In genomic region chr2:25041928-25042320, GRCh38 we compare ENCODE assay signal across 8 cellular contexts. TPM values are rescaled to one million over a fixed set of nuclear protein-coding genes. Genes with fewer than 3 reads are reported as not detected.
DNase-seq lines count a peak whose midpoint lies in the region; ATAC-seq and FAIRE-seq lines count a peak whose summit lies in the region.

TSS of gene EFR3B (plus strand) at chr2:25042076. CDS start at chr2:25042313, 237 bp downstream.

- ATAC-seq in GM21381 (IDR thresholded peaks at IDR 0.05; ENCODE audit: unreplicated experiment) = peak; percentile 93

- H3K4me3 ChIP-seq in NT2/D1 (ENCODE audit: insufficient read length, low read depth) (peak within 1 kb of the TSS; percentile 53), endocrine pancreas (ENCODE audit: control insufficient read depth, insufficient read depth, low read length) (peak within 1 kb of the TSS; percentile 37)

- H3K27me3 ChIP-seq in NT2/D1 (ENCODE audit: insufficient read depth, insufficient read length) = peaks cover 32% of the 10 kb centered on the region
- H3K27me3 ChIP-seq in endocrine pancreas (ENCODE audit: control insufficient read depth, insufficient read depth, low read length) = no peaks in the 10 kb centered on the region

- no peaks in the 10 kb centered on the region for H3K9me3 ChIP-seq in NT2/D1 (ENCODE audit: insufficient read depth, low read length)
- H3K9me3 ChIP-seq in endocrine pancreas (ENCODE audit: control insufficient read depth, low read length) = no peaks in the 10 kb centered on the region

- DNase-seq in COLO829 (ENCODE audit: low spot score) (peak; percentile 95), HTR-8/SVneo (ENCODE audit: insufficient read length, low spot score) (peak; percentile 95), NT2/D1 (ENCODE audit: low read depth, low spot score) (peak; percentile 90), mesenteric fat pad (ENCODE audit: low spot score) (peak; percentile 96)
- peak; percentile 64 for DNase-seq in activated CD8-positive, alpha-beta memory T cell treated with anti-CD3 and anti-CD28 coated beads, Interleukin-2, amount 50 U/mL, for 24 hours (ENCODE audit: extremely low read depth)
- DNase-seq in stimulated activated CD8-positive, alpha-beta memory T cell treated with anti-CD3 and anti-CD28 coated beads, Interleukin-12 subunit alpha, Interleukin-12 subunit beta, amount 100 ng/mL, for 4 hours (ENCODE audit: low read depth) = peak; percentile 78

- FAIRE-seq in HTR-8/SVneo (lab: Jason Lieb, UNC) = peak; percentile 80

- H3K4me1 ChIP-seq in NT2/D1 (ENCODE audit: insufficient read depth, insufficient read length) (peaks cover 5% of the 10 kb centered on the region), endocrine pancreas (ENCODE audit: control insufficient read depth, insufficient read depth, low read length) (no peaks in the 10 kb centered on the region)

- H3K36me3 ChIP-seq in NT2/D1 (ENCODE audit: insufficient read depth, insufficient read length, low read length) = no peaks in the 10 kb centered on the region
- no peaks in the 10 kb centered on the region for H3K36me3 ChIP-seq in endocrine pancreas (ENCODE audit: control insufficient read depth, insufficient read depth, low read length)

- H3K9ac ChIP-seq in NT2/D1 (ENCODE audit: insufficient read length, low read depth) (peak within 1 kb of the TSS; percentile 90), endocrine pancreas (ENCODE audit: control insufficient read depth, insufficient read depth, low read length) (peak within 1 kb of the TSS; percentile 57)

RNA-seq across cellular contexts. Expression of gene EFR3B, which starts in this region (rescaled TPM):
- total RNA-seq in mesenteric fat pad = 2.0 TPM

Comparison
In these comparisons a context has a peak if more than half of its experiments do, and no peak if none do; other contexts are left out.
1. Peak in every context shown above with its lines: DNase-seq, ATAC-seq and H3K4me3 ChIP-seq.